12 cellular contexts compared by ENCODE assay signal in the genomic region with DNA sequence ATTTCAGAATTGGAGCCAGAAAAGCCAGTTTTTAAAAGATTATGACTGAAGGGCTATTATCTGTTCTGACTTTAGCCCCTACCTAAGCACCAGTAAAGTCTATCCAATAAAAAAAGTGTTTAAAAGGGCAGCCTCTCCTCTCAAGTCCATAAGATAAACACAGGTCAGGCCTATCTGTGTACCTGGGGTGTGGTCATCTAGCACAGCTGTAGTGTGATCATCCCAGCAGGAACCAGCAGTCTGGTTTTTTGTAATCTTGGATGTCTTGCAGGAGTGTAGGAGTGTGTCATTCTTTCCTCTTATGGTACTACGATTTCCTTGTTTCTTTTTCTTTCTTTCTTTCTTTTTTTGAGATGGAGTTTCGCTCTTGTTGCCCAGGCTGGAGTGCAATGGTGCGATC. TPM values are rescaled to one million over a fixed set of nuclear protein-coding genes. Genes with fewer than 3 reads are reported as not detected.
DNase-seq lines count a peak whose midpoint lies in the region; ATAC-seq and TF ChIP-seq lines count a peak whose summit lies in the region.
"Had no signal": no experiment of that assay in that cellular context is flagged by ENCODE, and none has a peak within 500 bp of the region (broad histone marks: within the 10 kb centered on the region; RNA-seq: fewer than 3 reads in every experiment).

No MANE protein-coding gene starts in this region.

- intact Hi-C loops in breast epithelium (cut with DNase I; ENCODE audit: low total_unique reads) = no loop called here
- intact Hi-C loops in mucosa of descending colon (cut with DNase I, micrococcal nuclease) = no loop called here
- intact Hi-C loops in uterus (cut with DNase I; ENCODE audit: low total_unique reads) = no loop called here

- H3K36me3 Mint-ChIP-seq in activated naive CD8-positive, alpha-beta T cell = peaks cover 9% of the 10 kb centered on the region
- peaks cover 18% of the 10 kb centered on the region for H3K36me3 Mint-ChIP-seq in activated naive CD8-positive, alpha-beta T cell treated with anti-CD3 and anti-CD28 coated beads, Interleukin-2, amount 50 U/mL, for 24 hours (ENCODE audit: low read depth)

- H3K27ac Mint-ChIP-seq in activated naive CD8-positive, alpha-beta T cell = peak overlapping the region; percentile 10
- H3K27ac Mint-ChIP-seq in activated naive CD8-positive, alpha-beta T cell treated with anti-CD3 and anti-CD28 coated beads, Interleukin-2, amount 50 U/mL, for 24 hours = no peak overlapping the region

- TF ChIP-seq CTCF in breast epithelium (IDR thresholded peaks at IDR 0.05) (no peak), mucosa of descending colon (IDR thresholded peaks at IDR 0.05) (no peak), uterus (IDR thresholded peaks at IDR 0.05) (no peak)

- H3K4me3 ChIP-seq in breast epithelium (peak overlapping the region in 1 of 3 donors; percentile 23), mucosa of descending colon (no peak overlapping the region), uterus (no peak overlapping the region)
- H3K4me3 ChIP-seq: MG63 had no signal

- H3K4me3 Mint-ChIP-seq in activated naive CD8-positive, alpha-beta T cell = no peak overlapping the region
- H3K4me3 Mint-ChIP-seq in activated naive CD8-positive, alpha-beta T cell treated with anti-CD3 and anti-CD28 coated beads, Interleukin-2, amount 50 U/mL, for 24 hours = no peak overlapping the region
- H3K4me3 Mint-ChIP-seq: activated naive CD4-positive, alpha-beta T cell treated with anti-CD3 and anti-CD28 coated beads, Interleukin-2, amount 10 ng/mL, durations not matched to agents 7 days and 5 days had no signal

- no peaks in the 10 kb centered on the region for H3K9me3 Mint-ChIP-seq in activated naive CD8-positive, alpha-beta T cell (ENCODE audit: low read depth)
- no peaks in the 10 kb centered on the region for H3K9me3 Mint-ChIP-seq in activated naive CD8-positive, alpha-beta T cell treated with anti-CD3 and anti-CD28 coated beads, Interleukin-2, amount 50 U/mL, for 24 hours
- H3K9me3 Mint-ChIP-seq: activated naive CD4-positive, alpha-beta T cell treated with anti-CD3 and anti-CD28 coated beads, Interleukin-2, amount 10 ng/mL, durations not matched to agents 7 days and 5 days had no signal

- DNase-seq in activated naive CD8-positive, alpha-beta T cell treated with anti-CD3 and anti-CD28 coated beads, Interleukin-2, amount 50 U/mL, for 24 hours = no peak
- DNase-seq in breast epithelium (ENCODE audit: low spot score in 2 of 2) = no peak
- DNase-seq in mucosa of descending colon = peak in 1 of 3 donors; percentile 54
- DNase-seq in uterus = no peak
- no peak for DNase-seq in NCI-H1048 (lab: John Stamatoyannopoulos, UW)
- DNase-seq: activated naive CD4-positive, alpha-beta T cell treated with anti-CD3 and anti-CD28 coated beads, Interleukin-2, amount 10 ng/mL, durations not matched to agents 7 days and 5 days; caudate nucleus; COR-L47; MG63 had no signal

- H3K36me3 ChIP-seq in breast epithelium (no peaks in the 10 kb centered on the region), mucosa of descending colon (ENCODE audit: low read depth) (peaks cover 5% of the 10 kb centered on the region), uterus (no peaks in the 10 kb centered on the region)

- H3K27me3 ChIP-seq in breast epithelium (no peaks in the 10 kb centered on the region), uterus (no peaks in the 10 kb centered on the region)
- H3K27me3 ChIP-seq: MG63 had no signal

- no peaks in the 10 kb centered on the region for H3K9me3 ChIP-seq in breast epithelium
- H3K9me3 ChIP-seq in mucosa of descending colon = no peaks in the 10 kb centered on the region
- no peaks in the 10 kb centered on the region for H3K9me3 ChIP-seq in uterus
- H3K9me3 ChIP-seq: MG63 had no signal

- ATAC-seq in activated naive CD8-positive, alpha-beta T cell treated with anti-CD3 and anti-CD28 coated beads, Interleukin-2, amount 50 U/mL, for 24 hours = no peak
- ATAC-seq in mucosa of descending colon = peak; percentile 87
- ATAC-seq in HG02885 (IDR thresholded peaks at IDR 0.05; ENCODE audit: poor library complexity, unreplicated experiment) = no peak
- ATAC-seq in HG03460 (IDR thresholded peaks at IDR 0.05; ENCODE audit: unreplicated experiment) = no peak

- TF ChIP-seq POLR2A in breast epithelium (IDR thresholded peaks at IDR 0.05) (no peak), uterus (IDR thresholded peaks at IDR 0.05) (no peak)

- peaks cover 0 to 14% of the 10 kb centered on the region in 2 donors for H3K4me1 ChIP-seq in breast epithelium
- H3K4me1 ChIP-seq in mucosa of descending colon (ENCODE audit: low read depth) = peaks cover 38% of the 10 kb centered on the region
- H3K4me1 ChIP-seq in uterus = peaks cover 5 to 34% of the 10 kb centered on the region in 2 donors

- H3K4me1 Mint-ChIP-seq in activated naive CD8-positive, alpha-beta T cell (ENCODE audit: low read depth) = peaks cover 83% of the 10 kb centered on the region
- peaks cover 76% of the 10 kb centered on the region for H3K4me1 Mint-ChIP-seq in activated naive CD8-positive, alpha-beta T cell treated with anti-CD3 and anti-CD28 coated beads, Interleukin-2, amount 50 U/mL, for 24 hours

- H3K27ac ChIP-seq in breast epithelium (peak overlapping the region; percentile 69 to 80), uterus (peak overlapping the region; percentile 9 to 91)

- no peaks in the 10 kb centered on the region for H3K27me3 Mint-ChIP-seq in activated naive CD8-positive, alpha-beta T cell
- H3K27me3 Mint-ChIP-seq in activated naive CD8-positive, alpha-beta T cell treated with anti-CD3 and anti-CD28 coated beads, Interleukin-2, amount 50 U/mL, for 24 hours = no peaks in the 10 kb centered on the region
- H3K27me3 Mint-ChIP-seq: activated naive CD4-positive, alpha-beta T cell treated with anti-CD3 and anti-CD28 coated beads, Interleukin-2, amount 10 ng/mL, durations not matched to agents 7 days and 5 days had no signal

RNA-seq across cellular contexts. Expression of a gene that starts 6.5 kb away (rescaled TPM):
- total RNA-seq in breast epithelium (100 to 1,000 TPM in 1 of 3 donors, 10 to 100 TPM in 2; 73.0 to 130 (median 89.1) TPM), mucosa of descending colon (100 to 1,000 TPM; 110 to 226 (median 138) TPM), uterus (10 to 100 TPM; 14.3 to 52.6 (median 31.4) TPM)
